ENCODE assay signal across 1 cellular context in genomic region chr5:159909126-159909525, GRCh38.
TF ChIP-seq lines count a peak whose summit lies in the region.

No MANE protein-coding gene starts in this region.

TF ChIP-seq in IMR-90, 13 proteins besides CTCF, POLR2A, EP300 and RAD21 (continued from another document):
- TF ChIP-seq USF2 (IDR thresholded peaks at IDR 0.05; ENCODE audit: low read depth, low read length) (no peak), NFE2L2 (IDR thresholded peaks at IDR 0.05; ENCODE audit: low read depth, low read length) (no peak), MAFK (IDR thresholded peaks at IDR 0.05; ENCODE audit: low read depth, low read length) (no peak), CEBPB (IDR thresholded peaks at IDR 0.05; ENCODE audit: low read depth, low read length) (no peak), FOS (IDR thresholded peaks at IDR 0.05; ENCODE audit: low read depth, low read length) (no peak)
